ENCODE assay signal across 17 cellular contexts in genomic region chr6:167934426-167934864, GRCh38.
DNase-seq lines count a peak whose midpoint lies in the region; ATAC-seq, FAIRE-seq and TF ChIP-seq lines count a peak whose summit lies in the region.
"Had no signal": no experiment of that assay in that cellular context is flagged by ENCODE, and none has a peak within 500 bp of the region (broad histone marks: within the 10 kb centered on the region; RNA-seq: fewer than 3 reads in every experiment).

No MANE protein-coding gene starts in this region.

- no peak overlapping the region for H3K4me2 ChIP-seq in astrocyte (ENCODE audit: low read length)

- TF ChIP-seq CTCF in astrocyte (IDR thresholded peaks at IDR 0.05; ENCODE audit: insufficient read depth, low read depth, low read length) (no peak), right atrium auricular region (IDR thresholded peaks at IDR 0.05) (no peak), suprapubic skin (IDR thresholded peaks at IDR 0.05) (no peak)

- TF ChIP-seq POLR2A in suprapubic skin (IDR thresholded peaks at IDR 0.05), result no peak
- TF ChIP-seq POLR2A in GM12891 (IDR thresholded peaks at IDR 0.05; ENCODE audit: low read depth, low read length), result no peak

- H3K27me3 ChIP-seq in astrocyte (ENCODE audit: insufficient read depth, low read length), result no peaks in the 10 kb centered on the region
- no peaks in the 10 kb centered on the region for H3K27me3 ChIP-seq in right atrium auricular region
- H3K27me3 ChIP-seq in suprapubic skin, result no peaks in the 10 kb centered on the region
- H3K27me3 ChIP-seq: foreskin keratinocyte had no signal

- DNase-seq in astrocyte (ENCODE audit: low read depth), result no peak
- no peak for DNase-seq in right atrium auricular region (ENCODE audit: low spot score)
- DNase-seq in suprapubic skin (ENCODE audit: low spot score in 2 of 2), result no peak
- no peak for DNase-seq in DMS79 (lab: John Stamatoyannopoulos, UW)
- DNase-seq in stimulated activated naive CD8-positive, alpha-beta T cell treated with anti-CD3 and anti-CD28 coated beads, Interleukin-15, amount 100 ng/mL, for 72 hours, result no peak
- no peak for DNase-seq in GM12891 (ENCODE audit: insufficient read length, low spot score)
- DNase-seq in NCI-H2196 treated with DMSO at 0.1 percent for 48 hours (lab: John Stamatoyannopoulos, UW; ENCODE audit: unreplicated experiment), result no peak
- DNase-seq: activated CD8-positive, alpha-beta memory T cell treated with anti-CD3 and anti-CD28 coated beads for 24 hours; Caco-2; foreskin keratinocyte; immature natural killer cell; NCI-H1417 had no signal

- WGBS in mesodermal cell (ENCODE audit: insufficient coverage in 2 of 2), 2 experiments, result 88 to 100% methylated on average over 2 to 3 of the region's 7 CpGs
- WGBS in suprapubic skin, result 81% methylated on average over 7 of the region's 7 CpGs

- ATAC-seq in stimulated activated naive CD8-positive, alpha-beta T cell treated with anti-CD3 and anti-CD28 coated beads, Interleukin-15, amount 100 ng/mL, for 72 hours, result no peak
- ATAC-seq: activated T-helper 17 cell treated with anti-CD3 and anti-CD28 coated beads, Interleukin-2, amount 50 U/mL, for 72 hours; foreskin keratinocyte; GM12878 had no signal

- H3K4me1 Mint-ChIP-seq in astrocyte (ENCODE audit: low read depth, unreplicated experiment), result peaks cover 61% of the 10 kb centered on the region
- H3K4me1 Mint-ChIP-seq in stimulated activated naive CD8-positive, alpha-beta T cell treated with anti-CD3 and anti-CD28 coated beads, Interleukin-15, amount 100 ng/mL, for 72 hours, result no peaks in the 10 kb centered on the region
- H3K4me1 Mint-ChIP-seq: activated T-helper 17 cell treated with anti-CD3 and anti-CD28 coated beads, Interleukin-2, amount 50 U/mL, for 72 hours; central memory CD8-positive, alpha-beta T cell; immature natural killer cell had no signal

- H3K27ac ChIP-seq in astrocyte (ENCODE audit: low read depth, low read length) (no peak overlapping the region), right atrium auricular region (peak overlapping the region; percentile 51 to 65), mesodermal cell (ENCODE audit: low read depth, low read length, severe bottlenecking) (peak overlapping the region; percentile 47), suprapubic skin (peak overlapping the region; percentile 67)
- H3K27ac ChIP-seq: foreskin keratinocyte had no signal

- H3K4me3 ChIP-seq in astrocyte (ENCODE audit: insufficient read depth, low read depth, low read length) (no peak overlapping the region), right atrium auricular region (peak overlapping the region in 1 of 2 donors; percentile 24), mesodermal cell (ENCODE audit: extremely low read depth, insufficient read depth, low read length, poor library complexity, severe bottlenecking) (no peak overlapping the region), suprapubic skin (peak overlapping the region; percentile 18)
- H3K4me3 ChIP-seq: GM12878 had no signal

- no peaks in the 10 kb centered on the region for H3K79me2 ChIP-seq in astrocyte (ENCODE audit: insufficient read depth, low read length)

- H3K36me3 Mint-ChIP-seq in astrocyte (ENCODE audit: low read depth, unreplicated experiment), result peaks cover 20% of the 10 kb centered on the region
- H3K36me3 Mint-ChIP-seq: immature natural killer cell had no signal

- no peaks in the 10 kb centered on the region for H3K9me3 Mint-ChIP-seq in astrocyte (ENCODE audit: unreplicated experiment)
- H3K9me3 Mint-ChIP-seq in stimulated activated naive CD8-positive, alpha-beta T cell treated with anti-CD3 and anti-CD28 coated beads, Interleukin-15, amount 100 ng/mL, for 72 hours, result no peaks in the 10 kb centered on the region
- H3K9me3 Mint-ChIP-seq: activated T-helper 17 cell treated with anti-CD3 and anti-CD28 coated beads, Interleukin-2, amount 50 U/mL, for 72 hours; central memory CD8-positive, alpha-beta T cell; immature natural killer cell had no signal

- no peaks in the 10 kb centered on the region for H3K27me3 Mint-ChIP-seq in astrocyte (ENCODE audit: low read depth, unreplicated experiment)
- H3K27me3 Mint-ChIP-seq in stimulated activated naive CD8-positive, alpha-beta T cell treated with anti-CD3 and anti-CD28 coated beads, Interleukin-15, amount 100 ng/mL, for 72 hours, result peaks cover 27% of the 10 kb centered on the region
- H3K27me3 Mint-ChIP-seq: activated T-helper 17 cell treated with anti-CD3 and anti-CD28 coated beads, Interleukin-2, amount 50 U/mL, for 72 hours; central memory CD8-positive, alpha-beta T cell had no signal

- no peak for TF ChIP-seq EP300 in suprapubic skin (IDR thresholded peaks at IDR 0.05)

- H4K20me1 ChIP-seq in astrocyte (ENCODE audit: insufficient read depth, low read length), result peaks cover 13% of the 10 kb centered on the region

- no peak overlapping the region for H2AFZ ChIP-seq in astrocyte (ENCODE audit: low read depth, low read length)

- peak overlapping the region; percentile 79 for H3K27ac Mint-ChIP-seq in astrocyte (ENCODE audit: unreplicated experiment)
- H3K27ac Mint-ChIP-seq in stimulated activated naive CD8-positive, alpha-beta T cell treated with anti-CD3 and anti-CD28 coated beads, Interleukin-15, amount 100 ng/mL, for 72 hours, result no peak overlapping the region
- H3K27ac Mint-ChIP-seq: activated T-helper 17 cell treated with anti-CD3 and anti-CD28 coated beads, Interleukin-2, amount 50 U/mL, for 72 hours; immature natural killer cell had no signal

- peaks cover 15% of the 10 kb centered on the region for H3K4me1 ChIP-seq in astrocyte (ENCODE audit: insufficient read depth, low read length)
- peaks cover 0 to 13% of the 10 kb centered on the region in 2 donors for H3K4me1 ChIP-seq in right atrium auricular region
- H3K4me1 ChIP-seq in mesodermal cell (ENCODE audit: control insufficient read depth, insufficient read depth, low read length, poor library complexity, severe bottlenecking), result peaks cover 8% of the 10 kb centered on the region
- peaks cover 9% of the 10 kb centered on the region for H3K4me1 ChIP-seq in suprapubic skin

- H3K9ac ChIP-seq in astrocyte (ENCODE audit: low read length), result no peak overlapping the region

- no peaks in the 10 kb centered on the region for H3K36me3 ChIP-seq in astrocyte (ENCODE audit: insufficient read depth, low read length)
- H3K36me3 ChIP-seq in right atrium auricular region, result peaks cover 5% of the 10 kb centered on the region
- H3K36me3 ChIP-seq in mesodermal cell (ENCODE audit: control insufficient read depth, insufficient read depth, low read length), result peaks cover 79% of the 10 kb centered on the region
- H3K36me3 ChIP-seq in suprapubic skin, result peaks cover 13% of the 10 kb centered on the region

- H3K4me3 Mint-ChIP-seq in astrocyte (ENCODE audit: unreplicated experiment), result peak overlapping the region; percentile 21
- H3K4me3 Mint-ChIP-seq in stimulated activated naive CD8-positive, alpha-beta T cell treated with anti-CD3 and anti-CD28 coated beads, Interleukin-15, amount 100 ng/mL, for 72 hours, result no peak overlapping the region
- H3K4me3 Mint-ChIP-seq: activated T-helper 17 cell treated with anti-CD3 and anti-CD28 coated beads, Interleukin-2, amount 50 U/mL, for 72 hours; central memory CD8-positive, alpha-beta T cell; immature natural killer cell had no signal

- H3K9me3 ChIP-seq in astrocyte (ENCODE audit: insufficient read depth, low read depth, low read length) (no peaks in the 10 kb centered on the region), right atrium auricular region (no peaks in the 10 kb centered on the region), mesodermal cell (ENCODE audit: control insufficient read depth, low read length) (no peaks in the 10 kb centered on the region), suprapubic skin (no peaks in the 10 kb centered on the region)
- H3K9me3 ChIP-seq: Caco-2 had no signal

- FAIRE-seq in astrocyte (lab: Jason Lieb, UNC), result no peak
- no peak for FAIRE-seq in GM12891 (lab: Jason Lieb, UNC)
- FAIRE-seq: G401.6, GM12878 had no signal

TF ChIP-seq in GM12891, 5 proteins besides CTCF, POLR2A, EP300 and RAD21:
- no peak for TF ChIP-seq SPI1 (IDR thresholded peaks at IDR 0.05; ENCODE audit: low read depth, low read length)
- no peak for TF ChIP-seq POU2F2 (IDR thresholded peaks at IDR 0.05; ENCODE audit: low read depth, low read length)
- no peak for TF ChIP-seq POLR2AphosphoS5 (IDR thresholded peaks at IDR 0.05; ENCODE audit: low read depth, low read length)
- no peak for TF ChIP-seq PAX5 (IDR thresholded peaks at IDR 0.05; ENCODE audit: insufficient read depth, low read length, severe bottlenecking)
- TF ChIP-seq TAF1 (IDR thresholded peaks at IDR 0.05; ENCODE audit: low read depth, low read length), result no peak
